14 cellular contexts compared by ENCODE assay signal in genomic region chr1:153375511-153375910, GRCh38. TPM values are rescaled to one million over a fixed set of nuclear protein-coding genes. Genes with fewer than 3 reads are reported as not detected.
DNase-seq lines count a peak whose midpoint lies in the region; ATAC-seq, FAIRE-seq and TF ChIP-seq lines count a peak whose summit lies in the region.
"Had no signal": no experiment of that assay in that cellular context is flagged by ENCODE, and none has a peak within 500 bp of the region (broad histone marks: within the 10 kb centered on the region; RNA-seq: fewer than 3 reads in every experiment).

TSS of gene S100A12 (minus strand) at chr1:153375621. CDS start at chr1:153374592, 1,029 bp downstream.

- H3K9me3 ChIP-seq in A673 (ENCODE audit: low read depth, low read length, poor library complexity, severe bottlenecking) (no peaks in the 10 kb centered on the region), small intestine (ENCODE audit: control insufficient read depth, low read depth) (no peaks in the 10 kb centered on the region)

- 67 to 83% (median 75%) methylated on average over 1 of the region's 1 CpG for WGBS in small intestine, 3 donors

- BruUV-seq in A673 (replicated peaks; lab: Mats Ljungman, UMichigan): no TSS peak

- POLR2A ChIA-PET in A673 (lab: Charles Lee; ENCODE audit: low non-redundant PET): no interaction called here

- intact Hi-C loops in A673 (cut with micrococcal nuclease; ENCODE audit: unreplicated experiment): no loop called here

- H3K4me1 Mint-ChIP-seq in effector memory CD8-positive, alpha-beta T cell (ENCODE audit: low read depth in 2 of 2): no peaks in the 10 kb centered on the region

- H3K27ac Mint-ChIP-seq in effector memory CD8-positive, alpha-beta T cell: no peak within 1 kb of the TSS

- TF ChIP-seq CTCF in A673 (conservative IDR thresholded peaks at IDR 0.05; ENCODE audit: low read depth, low read length): no peak

- H3K4me3 ChIP-seq in A673 (ENCODE audit: low read depth, low read length, poor library complexity, severe bottlenecking) (no peak within 1 kb of the TSS), small intestine (ENCODE audit: low read depth in 1 of 2, low read length in 2 of 2) (no peak within 1 kb of the TSS)
- H3K4me3 ChIP-seq: GM12878, smooth muscle cell had no signal

- peaks cover 43% of the 10 kb centered on the region for H3K27me3 ChIP-seq in A673 (replicated peaks; ENCODE audit: insufficient read depth, low read depth, low read length, poor library complexity)
- no peaks in the 10 kb centered on the region for H3K27me3 ChIP-seq in small intestine (ENCODE audit: control insufficient read depth in 2 of 2, insufficient read depth in 2 of 2, low read length in 2 of 2)

- no peak within 1 kb of the TSS for H3K4me3 Mint-ChIP-seq in effector memory CD8-positive, alpha-beta T cell

- H3K36me3 ChIP-seq in A673 (ENCODE audit: insufficient read depth, low read length, poor library complexity, severe bottlenecking) (no peaks in the 10 kb centered on the region), small intestine (ENCODE audit: control insufficient read depth in 2 of 2, insufficient read depth in 2 of 2, low read length in 2 of 2) (no peaks in the 10 kb centered on the region)

- H3K27ac ChIP-seq in A673 (ENCODE audit: low read depth, low read length, poor library complexity, severe bottlenecking): no peak within 1 kb of the TSS
- H3K27ac ChIP-seq in small intestine (ENCODE audit: low read depth in 1 of 2, low read length in 1 of 2): no peak within 1 kb of the TSS

- H3K36me3 Mint-ChIP-seq in effector memory CD8-positive, alpha-beta T cell (ENCODE audit: insufficient read depth): no peaks in the 10 kb centered on the region

- ATAC-seq in effector memory CD8-positive, alpha-beta T cell (replicated peaks): no peak
- ATAC-seq: GM12878; stimulated activated naive CD8-positive, alpha-beta T cell treated with anti-CD3 and anti-CD28 coated beads, Interleukin-15, Interleukin-2, amounts not matched to agents 100 U/mL and 50 U/mL, for 24 hours had no signal

- H3K4me1 ChIP-seq in A673 (ENCODE audit: insufficient read depth, low read length, poor library complexity, severe bottlenecking) (no peaks in the 10 kb centered on the region), small intestine (ENCODE audit: control insufficient read depth in 2 of 2, insufficient read depth in 1 of 2, low read depth in 1 of 2, low read length in 1 of 2) (no peaks in the 10 kb centered on the region)

- FAIRE-seq in small intestine (lab: Jason Lieb, UNC): no peak
- FAIRE-seq: GM12878, TTC549 had no signal

- H3K9me3 Mint-ChIP-seq in effector memory CD8-positive, alpha-beta T cell: no peaks in the 10 kb centered on the region

- peaks cover 36 to 51% of the 10 kb centered on the region in 2 donors for H3K27me3 Mint-ChIP-seq in effector memory CD8-positive, alpha-beta T cell

- CTCF ChIA-PET in A673 (lab: Charles Lee): no interaction called here

- DNase-seq in A673 (ENCODE audit: low spot score) (peak; percentile 30), HS-5 (ENCODE audit: low read depth) (peak; percentile 95), amniotic epithelial cell (ENCODE audit: low read depth) (peak; percentile 97), kidney glomerular epithelial cell (lab: John Stamatoyannopoulos, UW) (peak; percentile 92), small intestine (no peak), NCI-H345 treated with DMSO at 0.1 percent for 48 hours (lab: John Stamatoyannopoulos, UW; ENCODE audit: unreplicated experiment) (no peak), NCI-H345 (lab: John Stamatoyannopoulos, UW) (no peak)
- DNase-seq in effector memory CD8-positive, alpha-beta T cell: no peak
- DNase-seq: activated T-cell treated with anti-CD3 and anti-CD28 coated beads, Interleukin-2, amount 50 U/mL, for 48 hours; dermis blood vessel endothelial cell; stimulated activated naive CD8-positive, alpha-beta T cell treated with anti-CD3 and anti-CD28 coated beads, Interleukin-15, Interleukin-2, amounts not matched to agents 100 U/mL and 50 U/mL, for 24 hours had no signal

RNA-seq across cellular contexts. Expression of gene S100A12, which starts in this region (rescaled TPM):
- not detected in 2 replicates for total RNA-seq in A673 (2021)
- 1 to 10 TPM in 1 of 3 donors, under 1 TPM in 1, not detected in 1; 0.85 to 6.7 TPM for polyA plus RNA-seq in small intestine
- total RNA-seq: dermis blood vessel endothelial cell, GM12878, smooth muscle cell had no signal
- polyA plus RNA-seq: GM12878, smooth muscle cell had no signal

Comparison
In these comparisons a context has a peak if more than half of its experiments do, and no peak if none do; other contexts are left out.
1. Peak in DNase-seq in A673; RNA of the gene not detected or under 1 TPM.
2. DNase-seq: peak in HS-5 (single experiment), amniotic epithelial cell (single experiment) and kidney glomerular epithelial cell (single experiment); none in small intestine (single experiment), effector memory CD8-positive, alpha-beta T cell (0 of 3), NCI-H345 treated with DMSO at 0.1 percent for 48 hours (single experiment) and NCI-H345 (single experiment).